9 cellular contexts compared by ENCODE assay signal in the genomic region with DNA sequence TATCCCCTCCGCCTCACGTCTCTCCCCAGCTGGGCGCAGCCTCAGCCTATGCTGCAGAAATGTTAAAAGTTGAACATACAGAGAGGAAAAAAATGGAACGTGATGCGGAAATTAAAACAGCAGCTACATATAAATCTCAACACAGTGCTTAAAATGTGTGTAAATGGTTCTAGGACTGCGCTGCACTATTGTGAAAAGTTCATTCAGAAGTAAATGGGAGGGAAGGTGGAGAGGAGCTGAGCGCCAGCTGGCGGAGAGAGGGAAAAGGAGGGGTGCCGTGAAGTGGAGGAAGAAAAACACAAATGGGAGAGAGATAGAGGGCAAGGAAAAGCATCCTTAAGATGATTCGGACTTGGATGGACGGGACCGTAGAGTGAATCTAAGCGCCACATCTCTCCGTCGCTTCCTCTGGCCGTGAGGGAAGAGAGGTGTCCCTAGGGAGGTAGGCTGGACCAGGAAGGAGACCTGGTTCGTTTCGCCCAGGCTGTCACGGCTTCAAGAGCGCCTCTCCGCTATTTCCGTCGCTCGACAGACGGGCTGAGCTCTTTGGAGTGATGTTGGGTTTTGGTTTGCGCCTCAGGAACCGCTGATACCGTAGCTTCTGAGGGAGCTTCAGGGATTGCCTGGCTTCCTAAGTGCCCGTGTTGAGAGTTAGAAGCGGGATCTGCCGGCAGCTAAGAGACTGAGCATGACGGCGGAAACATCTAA.
A peak's percentile ranks its signal among the peaks of the same experiment; 100 is the strongest.
DNase-seq lines count a peak whose midpoint lies in the region; ATAC-seq, FAIRE-seq and TF ChIP-seq lines count a peak whose summit lies in the region.
"Had no signal": no experiment of that assay in that cellular context is flagged by ENCODE, and none has a peak within 500 bp of the region (broad histone marks: within the 10 kb centered on the region; RNA-seq: fewer than 3 reads in every experiment).

No MANE protein-coding gene starts in this region.

- POLR2A ChIA-PET in H1 (lab: Charles Lee; ENCODE audit: partially characterized antibody), result interaction anchor here (1.1 to 1.4 kb wide), 3 partner anchors 15 to 36 kb away, joined by 3 to 4 read pairs (median 4); no protein-coding TSS in a partner anchor

- H2BK5ac ChIP-seq in H1 (ENCODE audit: low read depth, low read length), result no peak overlapping the region

- H2AFZ ChIP-seq in H1 (ENCODE audit: low read length), result no peak overlapping the region; the same call in 1 of the 2 replicates

- 5% methylated on average over 33 of the region's 33 CpGs; no CpG with 5 or more reads in 1 of the 2 experiments for WGBS in H1 (ENCODE audit: extremely low coverage in 1 of 2, insufficient coverage in 1 of 2, insufficient read length in 1 of 2, insufficient replicate concordance in 2 of 2, low coverage in 1 of 2, low lambda C conversion rate in 2 of 2, missing lambda C conversion rate in 1 of 2), 2 experiments

- H3K4me3 ChIP-seq in H1 (ENCODE audit: extremely low read depth in 1 of 4, insufficient read depth in 2 of 4, low read depth in 3 of 4, low read length in 4 of 4) (peak overlapping the region; percentile 30 to 67 (median 52); a peak in 7 of 8 replicates), skeletal muscle cell (ENCODE audit: low read depth, low read length) (peak overlapping the region; percentile 44)

- no peak overlapping the region for H2BK12ac ChIP-seq in H1 (ENCODE audit: low read depth, low read length)

- H3K9me3 ChIP-seq in H1 (ENCODE audit: insufficient read depth in 2 of 2, low read depth in 1 of 2, low read length in 1 of 2), result no peaks in the 10 kb centered on the region

- no peak overlapping the region for H4K91ac ChIP-seq in H1 (replicated peaks; ENCODE audit: insufficient read length, low read length)

- H3K36me3 Mint-ChIP-seq in activated T-cell treated with anti-CD3 and anti-CD28 coated beads, Interleukin-2, amount 50 U/mL, for 72 hours (ENCODE audit: insufficient read depth in 2 of 2), result peaks cover 16 to 21% of the 10 kb centered on the region in 2 donors
- peaks cover 37% of the 10 kb centered on the region for H3K36me3 Mint-ChIP-seq in effector memory CD8-positive, alpha-beta T cell (ENCODE audit: insufficient read depth)

- peaks cover 3 to 17% (median 6%) of the 10 kb centered on the region in 4 experiments; a peak in 6 of 7 replicates for H3K4me1 ChIP-seq in H1 (replicated peaks in 1 of 4; ENCODE audit: control insufficient read depth in 3 of 4, insufficient read depth in 4 of 4, low read length in 3 of 4)

- CTCF ChIA-PET in H1 (lab: Charles Lee; ENCODE audit: partially characterized antibody), result interaction anchor here (0.6 to 4.4 kb wide), 12 partner anchors 9 to 81 kb away, joined by 3 to 26 read pairs (median 4); no protein-coding TSS in a partner anchor

- no peak overlapping the region for H3K9ac ChIP-seq in H1 (replicated peaks in 1 of 4; ENCODE audit: extremely low read depth in 1 of 4, low read depth in 3 of 4, low read length in 3 of 4)

- no peak overlapping the region for H3K56ac ChIP-seq in H1 (replicated peaks; ENCODE audit: insufficient read length, low read depth, low read length)

- no peak for ATAC-seq in activated T-cell treated with anti-CD3 and anti-CD28 coated beads, Interleukin-2, amount 50 U/mL, for 72 hours (replicated peaks in 1 of 2)
- ATAC-seq in Right ventricle myocardium inferior, result no peak
- no peak for ATAC-seq in effector memory CD8-positive, alpha-beta T cell (replicated peaks)

- H3K27ac Mint-ChIP-seq in activated T-cell treated with anti-CD3 and anti-CD28 coated beads, Interleukin-2, amount 50 U/mL, for 72 hours, result no peak overlapping the region
- H3K27ac Mint-ChIP-seq in effector memory CD8-positive, alpha-beta T cell, result no peak overlapping the region

- intact Hi-C loops in Right ventricle myocardium inferior (cut with DNase I), result no loop called here

- FAIRE-seq in H1 (lab: Jason Lieb, UNC), result no peak

- H3K27me3 Mint-ChIP-seq in activated T-cell treated with anti-CD3 and anti-CD28 coated beads, Interleukin-2, amount 50 U/mL, for 72 hours (ENCODE audit: low read depth), result peaks cover 94% of the 10 kb centered on the region
- H3K27me3 Mint-ChIP-seq in effector memory CD8-positive, alpha-beta T cell, result peaks cover 86 to 92% of the 10 kb centered on the region in 2 donors

- H4K20me1 ChIP-seq in H1 (replicated peaks in 1 of 2; ENCODE audit: control insufficient read depth in 1 of 2, insufficient read depth in 2 of 2, low read length in 2 of 2), result peaks cover 2 to 6% of the 10 kb centered on the region in 2 experiments

- no peaks in the 10 kb centered on the region for H3K36me3 ChIP-seq in H1 (ENCODE audit: control insufficient read depth in 2 of 4, insufficient read depth in 4 of 4, low read length in 3 of 4)

- no peak for DNase-seq in activated T-cell treated with anti-CD3 and anti-CD28 coated beads, Interleukin-2, amount 50 U/mL, for 72 hours
- no peak for DNase-seq in activated T-cell treated with anti-CD3 and anti-CD28 coated beads, Interleukin-2, amount 50 U/mL, for 48 hours
- DNase-seq in NCI-H526 treated with DMSO at 0.1 percent for 48 hours (lab: John Stamatoyannopoulos, UW) (peak; percentile 25), H1 (ENCODE audit: low read depth in 1 of 2, low spot score in 2 of 2) (no peak), skeletal muscle cell (ENCODE audit: low read depth) (no peak), Right ventricle myocardium inferior (ENCODE audit: missing footprints) (no peak), occipital lobe (lab: John Stamatoyannopoulos, UW) (no peak)
- no peak for DNase-seq in effector memory CD8-positive, alpha-beta T cell
- DNase-seq: COR-L47 had no signal

- peaks cover 55% of the 10 kb centered on the region for H3K4me1 Mint-ChIP-seq in activated T-cell treated with anti-CD3 and anti-CD28 coated beads, Interleukin-2, amount 50 U/mL, for 72 hours (ENCODE audit: low read depth)
- H3K4me1 Mint-ChIP-seq in effector memory CD8-positive, alpha-beta T cell (ENCODE audit: low read depth in 2 of 2), result peaks cover 4 to 11% of the 10 kb centered on the region in 2 donors

- H3K4ac ChIP-seq in H1 (replicated peaks; ENCODE audit: insufficient read length, low read depth, low read length), result no peak overlapping the region

- H3K27ac ChIP-seq in H1 (ENCODE audit: low read depth, low read length), result no peak overlapping the region

- no peak overlapping the region for H2AK5ac ChIP-seq in H1 (ENCODE audit: low read depth, low read length)

- H3K79me2 ChIP-seq in H1 (ENCODE audit: control insufficient read depth in 1 of 2, insufficient read depth in 2 of 2, low read length in 2 of 2), result no peaks in the 10 kb centered on the region

- peak in 1 of 2 experiments; percentile 15; a peak in 1 of 4 replicates for TF ChIP-seq RAD21 in H1 (IDR thresholded peaks at IDR 0.05 in 1 of 2, conservative IDR thresholded peaks at IDR 0.05 in 1 of 2; ENCODE audit: low read depth in 2 of 2, low read length in 2 of 2)

- no peak overlapping the region for H2BK120ac ChIP-seq in H1 (replicated peaks; ENCODE audit: low read depth, low read length)

- peaks cover 1 to 2% of the 10 kb centered on the region in 2 donors for H3K9me3 Mint-ChIP-seq in activated T-cell treated with anti-CD3 and anti-CD28 coated beads, Interleukin-2, amount 50 U/mL, for 72 hours
- peaks cover 3 to 7% of the 10 kb centered on the region in 2 donors for H3K9me3 Mint-ChIP-seq in effector memory CD8-positive, alpha-beta T cell

- H3K23ac ChIP-seq in H1 (ENCODE audit: insufficient read length), result no peak overlapping the region

- peak overlapping the region; percentile 57 to 78 for H3K4me3 Mint-ChIP-seq in activated T-cell treated with anti-CD3 and anti-CD28 coated beads, Interleukin-2, amount 50 U/mL, for 72 hours
- peak overlapping the region in 1 of 2 donors; percentile 17 for H3K4me3 Mint-ChIP-seq in effector memory CD8-positive, alpha-beta T cell

- H2BK20ac ChIP-seq in H1 (ENCODE audit: low read length), result no peak overlapping the region

- no peak for TF ChIP-seq POLR2A in H1 (IDR thresholded peaks at IDR 0.05; ENCODE audit: control extremely low read depth in 1 of 2, low read depth in 2 of 2, low read length in 2 of 2)

- TF ChIP-seq CTCF in H1 (IDR thresholded peaks at IDR 0.05; ENCODE audit: control extremely low read depth in 1 of 3, insufficient read depth in 1 of 3, low read depth in 1 of 3, low read length in 3 of 3), result peak in 2 of 3 experiments; percentile 27 to 31; a peak in 2 of 4 replicates

- H2BK15ac ChIP-seq in H1 (ENCODE audit: low read length), result no peak overlapping the region

- H3K79me1 ChIP-seq in H1 (ENCODE audit: low read depth, low read length), result no peaks in the 10 kb centered on the region

- H3K4me2 ChIP-seq in H1 (ENCODE audit: insufficient read depth in 1 of 2, low read depth in 2 of 2, low read length in 2 of 2), result peak overlapping the region; percentile 89 to 91

- peaks cover 43 to 69% (median 66%) of the 10 kb centered on the region in 4 experiments for H3K27me3 ChIP-seq in H1 (replicated peaks in 1 of 4; ENCODE audit: control insufficient read depth in 3 of 4, extremely low read depth in 1 of 4, insufficient read depth in 3 of 4, low read length in 3 of 4)

- H4K8ac ChIP-seq in H1 (ENCODE audit: extremely low read depth, insufficient read depth, low read length), result no peak overlapping the region

- H3K23me2 ChIP-seq in H1 (ENCODE audit: low read depth, low read length), result peaks cover 10% of the 10 kb centered on the region

- no peak overlapping the region for H4K5ac ChIP-seq in H1 (ENCODE audit: insufficient read length, low read depth, low read length)

- no peak overlapping the region for H3K14ac ChIP-seq in H1 (ENCODE audit: insufficient read length)

- no peak overlapping the region for H3K18ac ChIP-seq in H1 (ENCODE audit: extremely low read depth, low read length)

- no peak for TF ChIP-seq EP300 in H1 (IDR thresholded peaks at IDR 0.05; ENCODE audit: borderline replicate concordance in 1 of 2, low read depth in 2 of 2, low read length in 2 of 2)

TF ChIP-seq in H1, 55 proteins besides CTCF, POLR2A, EP300 and RAD21:
- TF ChIP-seq POU5F1 (IDR thresholded peaks at IDR 0.05; ENCODE audit: low read depth, low read length) (no peak), TBP (IDR thresholded peaks at IDR 0.05; ENCODE audit: low read depth, low read length) (no peak), SIN3A (conservative IDR thresholded peaks at IDR 0.05 in 1 of 2, IDR thresholded peaks at IDR 0.05 in 1 of 2; ENCODE audit: low read depth in 1 of 2, low read length in 2 of 2) (peak in 1 of 2 experiments; percentile 55; a peak in 1 of 4 replicates), EZH2 (IDR thresholded peaks at IDR 0.05; ENCODE audit: low read depth, low read length, severe bottlenecking) (peak; percentile 58), TEAD4 (IDR thresholded peaks at IDR 0.05; ENCODE audit: low read depth, low read length) (no peak), SUZ12 (IDR thresholded peaks at IDR 0.05; ENCODE audit: low read length) (peak; percentile 72), JUND (IDR thresholded peaks at IDR 0.05; ENCODE audit: low read length) (no peak)
- TF ChIP-seq, protein P1, sequence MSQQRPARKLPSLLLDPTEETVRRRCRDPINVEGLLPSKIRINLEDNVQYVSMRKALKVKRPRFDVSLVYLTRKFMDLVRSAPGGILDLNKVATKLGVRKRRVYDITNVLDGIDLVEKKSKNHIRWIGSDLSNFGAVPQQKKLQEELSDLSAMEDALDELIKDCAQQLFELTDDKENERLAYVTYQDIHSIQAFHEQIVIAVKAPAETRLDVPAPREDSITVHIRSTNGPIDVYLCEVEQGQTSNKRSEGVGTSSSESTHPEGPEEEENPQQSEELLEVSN (IDR thresholded peaks at IDR 0.05), result peak; percentile 30; the same call in 1 of the 2 replicates
